Comparison of ENCODE assay signal across 8 cellular contexts in genomic region chr1:46342084-46342656, GRCh38. TPM values are rescaled to one million over a fixed set of nuclear protein-coding genes. Genes with fewer than 3 reads are reported as not detected.
DNase-seq lines count a peak whose midpoint lies in the region; ATAC-seq lines count a peak whose summit lies in the region.

No MANE protein-coding gene starts in this region.

- POLR2A ChIA-PET in activated CD4-positive, alpha-beta T cell treated with anti-CD3 and anti-CD28 coated beads, Interleukin-2, amount 10 ng/mL, durations not matched to agents 7 days and 5 days (lab: Charles Lee): no interaction called here

- CTCF ChIA-PET in activated CD4-positive, alpha-beta T cell treated with anti-CD3 and anti-CD28 coated beads, Interleukin-2, amount 10 ng/mL, durations not matched to agents 7 days and 5 days (lab: Charles Lee): interaction anchor here (1.2 to 3.0 kb wide), 2 partner anchors 16 to 98 kb away, joined by 3 to 16 read pairs; no protein-coding TSS in a partner anchor

- ATAC-seq in GM19328 (IDR thresholded peaks at IDR 0.05; ENCODE audit: unreplicated experiment) (no peak), GM21723 (IDR thresholded peaks at IDR 0.05; ENCODE audit: unreplicated experiment) (no peak), GM19324 (IDR thresholded peaks at IDR 0.05; ENCODE audit: low FRiP score, unreplicated experiment) (no peak)

- H3K27me3 Mint-ChIP-seq in activated CD4-positive, alpha-beta T cell treated with anti-CD3 and anti-CD28 coated beads, Interleukin-2, amount 10 ng/mL, durations not matched to agents 7 days and 5 days: no peaks in the 10 kb centered on the region

- DNase-seq in activated CD4-positive, alpha-beta T cell treated with anti-CD3 and anti-CD28 coated beads, Interleukin-2, amount 10 ng/mL, durations not matched to agents 7 days and 5 days: peak; percentile 15
- no peak for DNase-seq in activated CD4-positive, alpha-beta T cell treated with anti-CD3 and anti-CD28 coated beads, Interleukin-2, amount 50 U/mL, for 1 hour
- DNase-seq in NAMALWA (ENCODE audit: low spot score): peak; percentile 69
- DNase-seq in dermis blood vessel endothelial cell: peak; percentile 34
- peak; percentile 83 for DNase-seq in renal cortical epithelial cell (ENCODE audit: low read depth)

- H3K9me3 Mint-ChIP-seq in activated CD4-positive, alpha-beta T cell treated with anti-CD3 and anti-CD28 coated beads, Interleukin-2, amount 10 ng/mL, durations not matched to agents 7 days and 5 days: no peaks in the 10 kb centered on the region

- peak overlapping the region; percentile 100 for H3K4me3 Mint-ChIP-seq in activated CD4-positive, alpha-beta T cell treated with anti-CD3 and anti-CD28 coated beads, Interleukin-2, amount 10 ng/mL, durations not matched to agents 7 days and 5 days

- H3K27ac Mint-ChIP-seq in activated CD4-positive, alpha-beta T cell treated with anti-CD3 and anti-CD28 coated beads, Interleukin-2, amount 10 ng/mL, durations not matched to agents 7 days and 5 days: peak overlapping the region; percentile 99

- H3K4me1 Mint-ChIP-seq in activated CD4-positive, alpha-beta T cell treated with anti-CD3 and anti-CD28 coated beads, Interleukin-2, amount 10 ng/mL, durations not matched to agents 7 days and 5 days: peaks cover 45% of the 10 kb centered on the region

- peaks cover 15% of the 10 kb centered on the region for H3K36me3 Mint-ChIP-seq in activated CD4-positive, alpha-beta T cell treated with anti-CD3 and anti-CD28 coated beads, Interleukin-2, amount 10 ng/mL, durations not matched to agents 7 days and 5 days (ENCODE audit: low read depth)

RNA-seq across cellular contexts. Expression of gene NSUN4, which starts 1.6 kb away (rescaled TPM):
- total RNA-seq in activated CD4-positive, alpha-beta T cell treated with anti-CD3 and anti-CD28 coated beads, Interleukin-2, amount 10 ng/mL, durations not matched to agents 7 days and 5 days: 10 to 100 TPM; 22.2 to 22.3 TPM
- total RNA-seq in dermis blood vessel endothelial cell: 17.5 and 22.5 TPM in 2 replicates
- total RNA-seq in renal cortical epithelial cell: 21.7 and 27.4 TPM in 2 replicates

RNA-seq across cellular contexts. Expression of gene UQCRH, which starts 38.7 kb away (rescaled TPM):
- total RNA-seq in activated CD4-positive, alpha-beta T cell treated with anti-CD3 and anti-CD28 coated beads, Interleukin-2, amount 10 ng/mL, durations not matched to agents 7 days and 5 days: 100 to 1,000 TPM; 247 to 273 TPM
- total RNA-seq in dermis blood vessel endothelial cell (236 and 706 TPM in 2 replicates), renal cortical epithelial cell (526 and 736 TPM in 2 replicates)

RNA-seq across cellular contexts. Expression of gene LRRC41, which starts 38.8 kb away (rescaled TPM):
- total RNA-seq in activated CD4-positive, alpha-beta T cell treated with anti-CD3 and anti-CD28 coated beads, Interleukin-2, amount 10 ng/mL, durations not matched to agents 7 days and 5 days: 10 to 100 TPM; 37.1 to 40.6 TPM
- 76.6 and 85.2 TPM in 2 replicates for total RNA-seq in dermis blood vessel endothelial cell
- total RNA-seq in renal cortical epithelial cell: 106 and 118 TPM in 2 replicates

RNA-seq across cellular contexts. Expression of gene FAAH, which starts 51.9 kb away (rescaled TPM):
- 1 to 10 TPM; 6.1 to 7.6 TPM for total RNA-seq in activated CD4-positive, alpha-beta T cell treated with anti-CD3 and anti-CD28 coated beads, Interleukin-2, amount 10 ng/mL, durations not matched to agents 7 days and 5 days
- total RNA-seq in dermis blood vessel endothelial cell (1.0 and 2.6 TPM in 2 replicates), renal cortical epithelial cell (10.8 and 16.1 TPM in 2 replicates)
